Comparison of ENCODE assay signal across 8 cellular contexts in genomic region chr2:25251032-25251460, GRCh38.
A peak's percentile ranks its signal among the peaks of the same experiment; 100 is the strongest.
DNase-seq lines count a peak whose midpoint lies in the region; ATAC-seq and TF ChIP-seq lines count a peak whose summit lies in the region.

No MANE protein-coding gene starts in this region.

- 60 to 70% methylated on average over 16 of the region's 16 CpGs for WGBS in lower leg skin, 2 donors

- H3K9ac ChIP-seq in NT2/D1 (ENCODE audit: insufficient read length, low read depth): peak overlapping the region; percentile 94
- peak overlapping the region; percentile 93 for H3K9ac ChIP-seq in neural cell (ENCODE audit: low read length)

- no peak for TF ChIP-seq POLR2A in lower leg skin (IDR thresholded peaks at IDR 0.05)

- no peak for ATAC-seq in GM18861 (IDR thresholded peaks at IDR 0.05; ENCODE audit: unreplicated experiment)

- CTCF ChIA-PET in GM10248 (lab: Yijun Ruan, JAX): interaction anchor here (1.2 to 1.6 kb wide), 3 partner anchors 14 to 29 kb away, joined by 3 read pairs; no protein-coding TSS in a partner anchor

- intact Hi-C loops in lower leg skin (cut with DNase I; ENCODE audit: low total_unique reads): no loop called here

- H3K4me3 ChIP-seq in NT2/D1 (ENCODE audit: insufficient read length, low read depth): peak overlapping the region; percentile 86
- H3K4me3 ChIP-seq in coronary artery: peak overlapping the region; percentile 94
- H3K4me3 ChIP-seq in neural cell (ENCODE audit: low read length): peak overlapping the region; percentile 88
- H3K4me3 ChIP-seq in lower leg skin (ENCODE audit: low read depth, poor library complexity, severe bottlenecking): no peak overlapping the region

- TF ChIP-seq RAD21 in neural cell (conservative IDR thresholded peaks at IDR 0.05): no peak

- DNase-seq in GM10248 (ENCODE audit: extremely low spot score): peak; percentile 55
- no peak for DNase-seq in NT2/D1 (ENCODE audit: low read depth, low spot score)
- DNase-seq in coronary artery (ENCODE audit: low spot score): no peak
- DNase-seq in NCI-H1694 treated with DMSO at 0.1 percent for 48 hours (lab: John Stamatoyannopoulos, UW): no peak
- DNase-seq in NK-92 (lab: John Stamatoyannopoulos, UW; ENCODE audit: unreplicated experiment): no peak
- DNase-seq in lower leg skin (ENCODE audit: low spot score in 2 of 2): no peak

- H3K27me3 ChIP-seq in NT2/D1 (ENCODE audit: insufficient read depth, insufficient read length): no peaks in the 10 kb centered on the region
- no peaks in the 10 kb centered on the region for H3K27me3 ChIP-seq in neural cell (ENCODE audit: insufficient read depth, low read depth, low read length)

- H3K9me3 ChIP-seq in NT2/D1 (ENCODE audit: insufficient read depth, low read length) (no peaks in the 10 kb centered on the region), neural cell (ENCODE audit: low read length) (no peaks in the 10 kb centered on the region)

- H3K79me2 ChIP-seq in neural cell (replicated peaks; ENCODE audit: insufficient read depth, low read length): peaks cover 28% of the 10 kb centered on the region

- H3F3A ChIP-seq in neural cell (ENCODE audit: insufficient read depth, low read length, poor library complexity, severe bottlenecking): no peaks in the 10 kb centered on the region

- POLR2A ChIA-PET in GM10248 (lab: Yijun Ruan, JAX): interaction anchor here (0.5 to 0.6 kb wide), 2 partner anchors 84 to 935 kb away, joined by 4 to 7 read pairs; no protein-coding TSS in a partner anchor

- peaks cover 3% of the 10 kb centered on the region for H3K4me1 ChIP-seq in NT2/D1 (ENCODE audit: insufficient read depth, insufficient read length)

- peak overlapping the region; percentile 73 for H2AFZ ChIP-seq in neural cell (ENCODE audit: low read depth, low read length)

- H3K9me2 ChIP-seq in neural cell (ENCODE audit: insufficient read depth, low read length): no peaks in the 10 kb centered on the region

- no peaks in the 10 kb centered on the region for H4K20me1 ChIP-seq in neural cell (ENCODE audit: insufficient read depth)

- H3K4me2 ChIP-seq in neural cell (ENCODE audit: low read length): peak overlapping the region; percentile 93

- H3K27ac ChIP-seq in coronary artery (no peak overlapping the region), neural cell (ENCODE audit: low read length) (peak overlapping the region; percentile 93)

- H3K36me3 ChIP-seq in NT2/D1 (ENCODE audit: insufficient read depth, insufficient read length, low read length) (peaks cover 35% of the 10 kb centered on the region), neural cell (ENCODE audit: insufficient read depth, low read length) (no peaks in the 10 kb centered on the region)

- TF ChIP-seq EP300 in neural cell (conservative IDR thresholded peaks at IDR 0.05; ENCODE audit: poor library complexity, severe bottlenecking): no peak

- TF ChIP-seq CTCF in GM10248 (IDR thresholded peaks at IDR 0.05; ENCODE audit: control extremely low read depth, extremely low read depth, low read depth, missing control alignments) (no peak), coronary artery (IDR thresholded peaks at IDR 0.05) (no peak), neural cell (IDR thresholded peaks at IDR 0.05; ENCODE audit: poor library complexity, severe bottlenecking) (no peak), lower leg skin (IDR thresholded peaks at IDR 0.05) (no peak)

TF ChIP-seq in neural cell, 6 proteins besides CTCF, POLR2A, EP300 and RAD21:
- TF ChIP-seq POLR2AphosphoS5 (IDR thresholded peaks at IDR 0.05) (no peak), MXI1 (conservative IDR thresholded peaks at IDR 0.05; ENCODE audit: poor library complexity, severe bottlenecking) (no peak), REST (IDR thresholded peaks at IDR 0.05; ENCODE audit: borderline replicate concordance) (no peak), EZH2 (IDR thresholded peaks at IDR 0.05; ENCODE audit: borderline replicate concordance, insufficient read depth, low read length, poor library complexity, severe bottlenecking) (no peak), TAF1 (IDR thresholded peaks at IDR 0.05; ENCODE audit: low read depth) (no peak), SMC3 (conservative IDR thresholded peaks at IDR 0.05; ENCODE audit: poor library complexity) (no peak)
